ENCODE assay signal across 12 cellular contexts in the genomic region with DNA sequence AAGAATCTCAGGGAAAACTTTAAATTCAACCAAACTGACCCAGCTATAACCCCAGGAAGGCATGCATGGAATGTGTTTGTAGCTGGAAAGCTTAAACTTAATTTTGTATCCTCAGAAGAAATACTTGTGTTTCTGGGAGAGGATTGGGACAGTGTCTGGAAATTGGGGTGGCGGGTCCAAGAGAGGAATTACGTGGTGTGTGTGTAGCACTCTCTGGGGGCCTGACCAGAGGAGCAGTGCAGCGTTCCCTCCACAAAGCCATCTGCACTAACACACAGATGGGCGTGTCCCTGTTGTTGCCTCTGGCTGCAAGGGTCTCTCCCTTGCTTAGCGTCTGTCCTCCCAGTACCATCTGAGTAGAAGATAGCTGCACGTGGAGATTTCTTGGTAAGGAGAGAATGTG. TPM values are rescaled to one million over a fixed set of nuclear protein-coding genes. Genes with fewer than 3 reads are reported as not detected.
DNase-seq lines count a peak whose midpoint lies in the region; ATAC-seq, FAIRE-seq and TF ChIP-seq lines count a peak whose summit lies in the region.
"Had no signal": no experiment of that assay in that cellular context is flagged by ENCODE, and none has a peak within 500 bp of the region (broad histone marks: within the 10 kb centered on the region; RNA-seq: fewer than 3 reads in every experiment).

No MANE protein-coding gene starts in this region.

- no peak overlapping the region for H3K4me3 ChIP-seq in A549
- H3K4me3 ChIP-seq in HEK293 (ENCODE audit: low read depth, low read length) = no peak overlapping the region
- peak overlapping the region; percentile 10 for H3K4me3 ChIP-seq in brain microvascular endothelial cell (ENCODE audit: low read depth, low read length)
- H3K4me3 ChIP-seq in left lung = no peak overlapping the region
- H3K4me3 ChIP-seq in esophagus muscularis mucosa = no peak overlapping the region

- H3K9me3 ChIP-seq in A549 = no peaks in the 10 kb centered on the region
- no peaks in the 10 kb centered on the region for H3K9me3 ChIP-seq in HEK293 (ENCODE audit: control insufficient read depth, insufficient read depth, low read depth, low read length)
- H3K9me3 ChIP-seq in left lung = no peaks in the 10 kb centered on the region
- no peaks in the 10 kb centered on the region for H3K9me3 ChIP-seq in esophagus muscularis mucosa

- peak overlapping the region; percentile 62 for H3K4me2 ChIP-seq in A549

- POLR2A ChIA-PET in A549 (lab: Yijun Ruan, JAX) = interaction anchor here (0.5 to 1.1 kb wide), 3 partner anchors 11 to 140 kb away, joined by 3 to 4 read pairs (median 4); no protein-coding TSS in a partner anchor
- POLR2A ChIA-PET in HEK293 (lab: Yijun Ruan, JAX) = interaction anchor here (0.6 to 2.1 kb wide), 6 partner anchors 8 to 168 kb away, joined by 3 to 7 read pairs (median 5); partner anchors contain the start of gene UBA2

- DNase-seq in A549 (ENCODE audit: low read depth in 1 of 2, low spot score in 1 of 2) (no peak), brain microvascular endothelial cell (peak; percentile 59), left lung (no peak), NOMO-1 (lab: John Stamatoyannopoulos, UW; ENCODE audit: unreplicated experiment in 2 of 2) (no peak), esophagus muscularis mucosa (ENCODE audit: extremely low spot score) (no peak)
- DNase-seq: PC-3; stimulated activated CD4-positive, alpha-beta T cell treated with anti-CD3 and anti-CD28 coated beads, Interleukin-4, amount 100 ng/mL, for 1 hour; stimulated activated naive CD8-positive, alpha-beta T cell treated with anti-CD3 and anti-CD28 coated beads, Interleukin-15, amount 100 ng/mL, for 72 hours had no signal

- H3K4me1 ChIP-seq in A549 (peaks cover 47% of the 10 kb centered on the region), HEK293 (ENCODE audit: control insufficient read depth, insufficient read depth, low read length) (peaks cover 40% of the 10 kb centered on the region), left lung (peaks cover 11 to 25% of the 10 kb centered on the region in 2 donors), esophagus muscularis mucosa (peaks cover 39 to 73% (median 60%) of the 10 kb centered on the region in 4 donors)

- TF ChIP-seq CTCF in A549 (IDR thresholded peaks at IDR 0.05) = no peak
- no peak for TF ChIP-seq CTCF in HEK293 (tag by site-specific recombination; IDR thresholded peaks at IDR 0.05)
- no peak for TF ChIP-seq CTCF in brain microvascular endothelial cell (IDR thresholded peaks at IDR 0.05; ENCODE audit: low read depth, low read length, missing control alignments)
- TF ChIP-seq CTCF in left lung (IDR thresholded peaks at IDR 0.05) = no peak
- no peak for TF ChIP-seq CTCF in esophagus muscularis mucosa (IDR thresholded peaks at IDR 0.05)

- intact Hi-C loops in left lung (cut with DNase I) = no loop called here
- intact Hi-C loops in esophagus muscularis mucosa (cut with DNase I) = no loop called here

- TF ChIP-seq POLR2A in A549 (IDR thresholded peaks at IDR 0.05; ENCODE audit: low read length) (no peak), esophagus muscularis mucosa (IDR thresholded peaks at IDR 0.05; ENCODE audit: low read depth) (no peak)

- H3K27me3 ChIP-seq in brain microvascular endothelial cell (replicated peaks) = no peaks in the 10 kb centered on the region
- H3K27me3 ChIP-seq in left lung = peaks cover 0 to 17% of the 10 kb centered on the region in 2 donors
- no peaks in the 10 kb centered on the region for H3K27me3 ChIP-seq in esophagus muscularis mucosa

- peak; percentile 54 for FAIRE-seq in A549 (lab: Jason Lieb, UNC)

- H3K27ac ChIP-seq in A549 (peak overlapping the region in 1 of 2 experiments; percentile 1; a peak in 1 of 6 replicates), HEK293 (ENCODE audit: extremely low read depth, low read depth, low read length) (no peak overlapping the region), brain microvascular endothelial cell (peak overlapping the region; percentile 61), left lung (no peak overlapping the region), esophagus muscularis mucosa (replicated peaks in 1 of 4) (no peak overlapping the region)
- H3K27ac ChIP-seq: parathyroid adenoma had no signal

- CTCF ChIA-PET in A549 (lab: Yijun Ruan, JAX) = interaction anchor here (0.6 to 4.5 kb wide), 12 partner anchors 9 to 1076 kb away, joined by 3 to 29 read pairs (median 4); no protein-coding TSS in a partner anchor
- CTCF ChIA-PET in HEK293 (lab: Yijun Ruan, JAX) = interaction anchor here (0.6 to 2.8 kb wide), 13 partner anchors 9 to 855 kb away, joined by 3 to 10 read pairs (median 3); no protein-coding TSS in a partner anchor

- ATAC-seq in A549 (peak; percentile 48 to 62; a peak in 5 of 6 replicates), left lung (peak; percentile 29), HG03039 (IDR thresholded peaks at IDR 0.05; ENCODE audit: unreplicated experiment) (no peak), GM18858 (IDR thresholded peaks at IDR 0.05; ENCODE audit: unreplicated experiment) (no peak)
- ATAC-seq: PC-3; stimulated activated naive CD8-positive, alpha-beta T cell treated with anti-CD3 and anti-CD28 coated beads, Interleukin-15, amount 100 ng/mL, for 72 hours had no signal

- no peak for TF ChIP-seq RAD21 in A549 (conservative IDR thresholded peaks at IDR 0.05 in 1 of 2, IDR thresholded peaks at IDR 0.05 in 1 of 2)

- in situ Hi-C loops in brain microvascular endothelial cell (cut with HindIII; ENCODE audit: low pct_ligation_motif_present, low sequenced_read_pairs) = no loop called here

- H3K36me3 ChIP-seq in HEK293 (ENCODE audit: control insufficient read depth in 2 of 2, insufficient read depth in 1 of 2, low read length in 2 of 2) (peaks cover 3 to 30% of the 10 kb centered on the region in 2 experiments), brain microvascular endothelial cell (replicated peaks) (no peaks in the 10 kb centered on the region), left lung (no peaks in the 10 kb centered on the region), esophagus muscularis mucosa (no peaks in the 10 kb centered on the region)

- WGBS in A549 (ENCODE audit: missing lambda C conversion rate) = 56% methylated on average over 6 of the region's 6 CpGs
- 25% methylated on average over 6 of the region's 6 CpGs for WGBS in esophagus muscularis mucosa

- TF ChIP-seq EP300 in A549 (IDR thresholded peaks at IDR 0.05) = no peak
- TF ChIP-seq EP300 in esophagus muscularis mucosa (IDR thresholded peaks at IDR 0.05) = no peak

TF ChIP-seq in A549, 52 proteins besides CTCF, POLR2A, EP300 and RAD21 (continues in another document):
- no peak for TF ChIP-seq BHLHE40 (IDR thresholded peaks at IDR 0.05; ENCODE audit: low read depth, low read length)
- TF ChIP-seq GATA3 (IDR thresholded peaks at IDR 0.05; ENCODE audit: borderline replicate concordance) = no peak
- no peak for TF ChIP-seq MAX (IDR thresholded peaks at IDR 0.05)
- no peak for TF ChIP-seq POLR2AphosphoS2 (conservative IDR thresholded peaks at IDR 0.05; ENCODE audit: low read length)
- TF ChIP-seq FOSB (CRISPR knock-in tag; IDR thresholded peaks at IDR 0.05) = no peak
- TF ChIP-seq ZFP36 (IDR thresholded peaks at IDR 0.05; ENCODE audit: borderline replicate concordance, partially characterized antibody) = no peak
- no peak for TF ChIP-seq RARB (CRISPR knock-in tag; IDR thresholded peaks at IDR 0.05)
- no peak for TF ChIP-seq ELK1 (IDR thresholded peaks at IDR 0.05; ENCODE audit: low read depth, low read length)
- TF ChIP-seq NFE2L2 (conservative IDR thresholded peaks at IDR 0.05; ENCODE audit: low read length) = no peak

TF ChIP-seq in HEK293, 187 proteins besides CTCF, POLR2A, EP300 and RAD21:
- TF ChIP-seq WT1 (tag by site-specific recombination; IDR thresholded peaks at IDR 0.05) (peak; percentile 25; the same call in 1 of the 2 replicates), ZNF214 (tag by site-specific recombination; IDR thresholded peaks at IDR 0.05; ENCODE audit: borderline replicate concordance) (no peak), KLF1 (tag by site-specific recombination; IDR thresholded peaks at IDR 0.05) (peak; percentile 61), KLF9 (tag by site-specific recombination; IDR thresholded peaks at IDR 0.05; ENCODE audit: low read depth) (peak; percentile 70), KLF10 (tag by site-specific recombination; IDR thresholded peaks at IDR 0.05) (peak; percentile 73)

RNA-seq across cellular contexts. Expression of gene GARRE1, which starts 6.4 kb away (rescaled TPM):
- polyA plus RNA-seq in A549 (2011; rRNA removed) (19.4 and 20.0 TPM in 2 replicates), A549 (2017; fragmentation: RNase III; extraction: RNeasy Plus Mini Kit Qiagen cat#74134 plus additional on column Dnase treatment) (9.0 to 9.6 TPM (median 9.1 TPM) in 3 replicates)
- 10.9 and 13.3 TPM in 2 replicates for polyA plus RNA-seq in A549 (2012; cell fraction: cytosol; rRNA removed)
- 15.7 and 23.1 TPM in 2 replicates for polyA plus RNA-seq in A549 (2012; cell fraction: nucleus; rRNA removed)
- 21.1 and 21.2 TPM in 2 replicates for polyA minus RNA-seq in A549 (2011; rRNA and poly(A)+ RNA removed)
- total RNA-seq in left lung (10 to 100 TPM; 26.2 to 26.7 TPM), esophagus muscularis mucosa (10 to 100 TPM; 11.2 to 31.0 (median 20.8) TPM)

Comparison
In these comparisons a context has a peak if more than half of its experiments do, and no peak if none do; other contexts are left out.
1. ATAC-seq: peak in A549 (2 of 2) and left lung (single experiment); none in HG03039 (single experiment) and GM18858 (single experiment).